Comparison of ENCODE assay signal across 10 cellular contexts in the genomic region with DNA sequence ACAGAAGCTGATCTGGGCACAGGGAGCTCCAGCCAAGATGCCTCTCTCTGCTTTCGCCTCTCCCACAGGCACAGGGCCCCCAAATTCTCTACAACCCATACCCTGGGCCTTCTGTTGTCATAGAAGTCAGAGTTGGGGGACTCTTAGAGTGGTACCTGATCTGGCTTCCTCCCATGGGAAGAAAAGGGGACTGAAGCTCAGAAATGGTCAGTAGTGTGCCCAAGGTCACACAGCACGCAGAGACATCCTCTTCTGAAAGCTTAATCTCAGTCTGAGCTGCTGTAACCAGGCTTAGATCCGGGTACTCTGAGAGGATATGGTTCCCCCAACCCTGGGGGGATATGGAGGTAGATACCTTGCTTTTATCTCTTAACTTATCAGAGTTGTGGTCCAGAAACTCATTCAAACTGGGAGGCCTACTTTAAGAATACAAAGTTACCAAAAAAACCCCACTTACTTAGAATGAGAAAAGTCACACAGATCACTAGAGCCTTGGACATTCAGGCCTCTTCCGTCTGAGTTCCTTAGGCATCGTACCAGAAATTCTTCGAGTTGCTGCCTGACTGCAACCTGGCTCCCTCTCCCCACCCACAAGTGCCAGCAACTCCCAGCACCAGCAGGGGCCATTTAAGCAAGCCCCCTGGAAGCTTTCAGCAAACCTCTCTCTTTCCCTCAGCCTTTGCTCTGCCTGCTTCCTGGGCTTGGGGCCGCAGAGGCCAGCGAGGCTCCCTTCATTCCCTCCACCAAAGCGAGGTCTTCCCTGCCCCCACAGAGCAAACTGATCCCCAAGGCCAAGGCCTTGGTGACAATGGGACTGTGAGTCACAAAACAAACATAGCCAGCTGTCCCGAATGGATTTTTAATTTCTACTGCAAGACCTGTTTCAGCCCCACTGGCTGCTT. TPM values are rescaled to one million over a fixed set of nuclear protein-coding genes. Genes with fewer than 3 reads are reported as not detected.
A peak's percentile ranks its signal among the peaks of the same experiment; 100 is the strongest.
DNase-seq lines count a peak whose midpoint lies in the region; ATAC-seq and TF ChIP-seq lines count a peak whose summit lies in the region.
"Had no signal": no experiment of that assay in that cellular context is flagged by ENCODE, and none has a peak within 500 bp of the region (broad histone marks: within the 10 kb centered on the region; RNA-seq: fewer than 3 reads in every experiment).

No MANE protein-coding gene starts in this region.

- H3K36me3 ChIP-seq in skeletal muscle tissue (ENCODE audit: control insufficient read depth in 3 of 3, insufficient read depth in 3 of 3, low read length in 3 of 3) (no peaks in the 10 kb centered on the region), uterus (no peaks in the 10 kb centered on the region)
- H3K36me3 ChIP-seq: esophagus muscularis mucosa had no signal

- H3K4me3 ChIP-seq in skeletal muscle tissue (ENCODE audit: low read length in 3 of 3) = no peak overlapping the region
- H3K4me3 ChIP-seq in uterus = no peak overlapping the region
- H3K4me3 ChIP-seq: esophagus muscularis mucosa had no signal

- no peak for TF ChIP-seq POLR2A in uterus (IDR thresholded peaks at IDR 0.05)

- H3K9ac ChIP-seq in skeletal muscle tissue (ENCODE audit: low read depth in 1 of 3, low read length in 3 of 3) = peak overlapping the region; percentile 14 to 74 (median 14)

- DNase-seq in SIG-M5 treated with dmso at 0.1 percent for 504 hours (lab: John Stamatoyannopoulos, UW; ENCODE audit: unreplicated experiment) (peak; percentile 58), SIG-M5 (lab: John Stamatoyannopoulos, UW) (no peak), NCI-H2196 treated with DMSO at 0.1 percent for 48 hours (lab: John Stamatoyannopoulos, UW; ENCODE audit: unreplicated experiment) (peak; percentile 56), uterus (no peak), AG20443 (ENCODE audit: low spot score) (no peak)

- intact Hi-C loops in uterus (cut with DNase I; ENCODE audit: low total_unique reads) = no loop called here

- H3K27ac ChIP-seq in skeletal muscle tissue (ENCODE audit: low read depth, low read length) (peak overlapping the region; percentile 56), uterus (no peak overlapping the region)

- peaks cover 45% of the 10 kb centered on the region for H3K4me1 Mint-ChIP-seq in brain

- TF ChIP-seq CTCF in brain (conservative IDR thresholded peaks at IDR 0.05) = no peak
- no peak for TF ChIP-seq CTCF in uterus (IDR thresholded peaks at IDR 0.05)

- H3K9me3 ChIP-seq in skeletal muscle tissue (ENCODE audit: control insufficient read depth in 3 of 3, low read length in 3 of 3) (no peaks in the 10 kb centered on the region), uterus (no peaks in the 10 kb centered on the region)
- H3K9me3 ChIP-seq: esophagus muscularis mucosa had no signal

- peaks cover 42% of the 10 kb centered on the region for H3K27me3 Mint-ChIP-seq in brain

- no peak overlapping the region for H3K4me3 Mint-ChIP-seq in brain
- H3K4me3 Mint-ChIP-seq: neural crest cell had no signal

- H3K27ac Mint-ChIP-seq in brain = peak overlapping the region in 3 of 5 experiments; percentile 34 to 80 (median 61)

- ATAC-seq in HG02870 (IDR thresholded peaks at IDR 0.05; ENCODE audit: unreplicated experiment) = no peak

- H3K9me3 Mint-ChIP-seq in brain = peaks cover 0 to 5% (median 0%) of the 10 kb centered on the region in 5 experiments
- H3K9me3 Mint-ChIP-seq: neural crest cell had no signal

- H3K4me1 ChIP-seq in skeletal muscle tissue (ENCODE audit: control insufficient read depth in 3 of 3, insufficient read depth in 3 of 3, low read length in 3 of 3) (peaks cover 46 to 66% (median 64%) of the 10 kb centered on the region in 3 donors), uterus (peaks cover 4 to 7% of the 10 kb centered on the region in 2 donors)

- H3K27me3 ChIP-seq in skeletal muscle tissue (ENCODE audit: control insufficient read depth in 3 of 3, insufficient read depth in 3 of 3, low read length in 3 of 3) (peaks cover 0 to 10% (median 0%) of the 10 kb centered on the region in 3 donors), uterus (no peaks in the 10 kb centered on the region)

- no peaks in the 10 kb centered on the region for H3K36me3 Mint-ChIP-seq in brain

RNA-seq across cellular contexts. Expression of gene KRT7, which starts 13.9 kb away (rescaled TPM):
- polyA plus RNA-seq in brain (ENCODE audit: insufficient read depth, low read depth, low replicate concordance) = 2.1 TPM
- total RNA-seq in skeletal muscle tissue (not detected), uterus (10 to 100 TPM in 1 of 4 donors, 1 to 10 TPM in 2, not detected in 1; 2.1 to 51.2 (median 5.1) TPM)
- total RNA-seq: neural crest cell had no signal

RNA-seq across cellular contexts. Expression of gene KRT86, which starts 27.5 kb away (rescaled TPM):
- 0.34 TPM for polyA plus RNA-seq in brain (ENCODE audit: insufficient read depth, low read depth, low replicate concordance)
- total RNA-seq in skeletal muscle tissue (0.52 TPM), uterus (under 1 TPM in 1 of 4 donors, not detected in 3; 0.35 TPM)
- total RNA-seq: neural crest cell had no signal

RNA-seq across cellular contexts. Expression of gene KRT81, which starts 44.4 kb away (rescaled TPM):
- polyA plus RNA-seq in brain (ENCODE audit: insufficient read depth, low read depth, low replicate concordance) = 0.76 TPM
- total RNA-seq in skeletal muscle tissue = not detected
- not detected for total RNA-seq in uterus
- total RNA-seq: neural crest cell had no signal

RNA-seq across cellular contexts. Expression of gene KRT80, which starts 55.2 kb away (rescaled TPM):
- 2.0 TPM for polyA plus RNA-seq in brain (ENCODE audit: insufficient read depth, low read depth, low replicate concordance)
- 0.52 TPM for total RNA-seq in skeletal muscle tissue
- total RNA-seq in uterus = 1 to 10 TPM in 1 of 4 donors, not detected in 3; 1.1 TPM
- total RNA-seq: neural crest cell had no signal

Comparison
In these comparisons a context has a peak if more than half of its experiments do, and no peak if none do; other contexts are left out.
1. DNase-seq: peak in SIG-M5 treated with dmso at 0.1 percent for 504 hours (single experiment) and NCI-H2196 treated with DMSO at 0.1 percent for 48 hours (single experiment); none in SIG-M5 (single experiment), uterus (0 of 2) and AG20443 (single experiment).